Comparison of ENCODE assay signal across 23 cellular contexts in genomic region chr1:214496126-214496525, GRCh38. TPM values are rescaled to one million over a fixed set of nuclear protein-coding genes. Genes with fewer than 3 reads are reported as not detected.
DNase-seq lines count a peak whose midpoint lies in the region; ATAC-seq, FAIRE-seq and TF ChIP-seq lines count a peak whose summit lies in the region.
"Had no signal": no experiment of that assay in that cellular context is flagged by ENCODE, and none has a peak within 500 bp of the region (broad histone marks: within the 10 kb centered on the region; RNA-seq: fewer than 3 reads in every experiment).

No MANE protein-coding gene starts in this region.

- H3K4me1 Mint-ChIP-seq in glutamatergic neuron (ENCODE audit: low read depth, unreplicated experiment) (peaks cover 13% of the 10 kb centered on the region), progenitor cell of endocrine pancreas (ENCODE audit: low read depth) (peaks cover 14% of the 10 kb centered on the region)
- H3K4me1 Mint-ChIP-seq: activated naive CD4-positive, alpha-beta T cell treated with anti-CD3 and anti-CD28 coated beads, Interleukin-2, amount 50 U/mL, for 24 hours; CD4-positive, CD25-positive, alpha-beta regulatory T cell; immature natural killer cell; naive B cell had no signal

- no peaks in the 10 kb centered on the region for H3K9me3 Mint-ChIP-seq in glutamatergic neuron (ENCODE audit: unreplicated experiment)
- no peaks in the 10 kb centered on the region for H3K9me3 Mint-ChIP-seq in progenitor cell of endocrine pancreas (ENCODE audit: low read depth)
- H3K9me3 Mint-ChIP-seq: activated naive CD4-positive, alpha-beta T cell treated with anti-CD3 and anti-CD28 coated beads, Interleukin-2, amount 50 U/mL, for 24 hours; HFFc6; immature natural killer cell; T-helper 1 cell treated with Interleukin-12 subunit alpha and Interleukin-12 subunit beta and Interleukin-4 antibody, amounts not matched to agents 30 μg/mL and 1 μg/mL, for 36 hours had no signal

- TF ChIP-seq POLR2A in GM12891 (IDR thresholded peaks at IDR 0.05; ENCODE audit: low read depth, low read length), result no peak

- H3K36me3 Mint-ChIP-seq in glutamatergic neuron (ENCODE audit: unreplicated experiment) (no peaks in the 10 kb centered on the region), progenitor cell of endocrine pancreas (ENCODE audit: insufficient read depth) (peaks cover 6% of the 10 kb centered on the region)
- H3K36me3 Mint-ChIP-seq: activated naive CD4-positive, alpha-beta T cell treated with anti-CD3 and anti-CD28 coated beads, Interleukin-2, amount 50 U/mL, for 24 hours; CD4-positive, CD25-positive, alpha-beta regulatory T cell; immature natural killer cell; naive B cell had no signal

- H3K27ac Mint-ChIP-seq in glutamatergic neuron (ENCODE audit: unreplicated experiment) (no peak overlapping the region), progenitor cell of endocrine pancreas (no peak overlapping the region)
- H3K27ac Mint-ChIP-seq: activated naive CD4-positive, alpha-beta T cell treated with anti-CD3 and anti-CD28 coated beads, Interleukin-2, amount 50 U/mL, for 24 hours; CD4-positive, CD25-positive, alpha-beta regulatory T cell; HFFc6; immature natural killer cell; naive B cell; T-helper 1 cell treated with Interleukin-12 subunit alpha and Interleukin-12 subunit beta and Interleukin-4 antibody, amounts not matched to agents 30 μg/mL and 1 μg/mL, for 36 hours had no signal

- no peak for DNase-seq in GM12891 (ENCODE audit: insufficient read length, low spot score)
- DNase-seq in NCI-H82 treated with DMSO at 0.1 percent for 48 hours (lab: John Stamatoyannopoulos, UW; ENCODE audit: unreplicated experiment), result peak; percentile 65
- DNase-seq in islet precursor cell, result peak; percentile 68
- peak; percentile 77 for DNase-seq in renal cortical epithelial cell (ENCODE audit: low read depth)
- DNase-seq in glutamatergic neuron, result no peak
- no peak for DNase-seq in progenitor cell of endocrine pancreas (ENCODE audit: low spot score, unreplicated experiment)
- DNase-seq: activated CD4-positive, alpha-beta T cell treated with anti-CD3 and anti-CD28 coated beads for 48 hours; aorta; caudate nucleus; CD4-positive, CD25-positive, alpha-beta regulatory T cell; HFFc6; immature natural killer cell; naive B cell; NCI-H1417; NK-92 treated with Interleukin-12 subunit alpha and Interleukin-12 subunit beta, amount 100 ng/mL, for 24 hours; pancreas; Peyer's patch; substantia nigra had no signal

- TF ChIP-seq CTCF in glutamatergic neuron (IDR thresholded peaks at IDR 0.05; ENCODE audit: partially characterized antibody, unreplicated experiment) (no peak), progenitor cell of endocrine pancreas (IDR thresholded peaks at IDR 0.05; ENCODE audit: unreplicated experiment) (no peak)

- H3K27me3 Mint-ChIP-seq in glutamatergic neuron (ENCODE audit: unreplicated experiment) (no peaks in the 10 kb centered on the region), progenitor cell of endocrine pancreas (no peaks in the 10 kb centered on the region)

- no peak for ATAC-seq in HG03175 (IDR thresholded peaks at IDR 0.05; ENCODE audit: unreplicated experiment)
- ATAC-seq in HG03108 (IDR thresholded peaks at IDR 0.05; ENCODE audit: unreplicated experiment), result no peak
- ATAC-seq: GM12878, pancreas had no signal

- H3K4me3 Mint-ChIP-seq in glutamatergic neuron (ENCODE audit: unreplicated experiment) (no peak overlapping the region), progenitor cell of endocrine pancreas (ENCODE audit: low read depth) (no peak overlapping the region)
- H3K4me3 Mint-ChIP-seq: activated naive CD4-positive, alpha-beta T cell treated with anti-CD3 and anti-CD28 coated beads, Interleukin-2, amount 50 U/mL, for 24 hours; CD4-positive, CD25-positive, alpha-beta regulatory T cell; HFFc6; immature natural killer cell; naive B cell; T-helper 1 cell treated with Interleukin-12 subunit alpha and Interleukin-12 subunit beta and Interleukin-4 antibody, amounts not matched to agents 30 μg/mL and 1 μg/mL, for 36 hours had no signal

- FAIRE-seq in GM12891 (lab: Jason Lieb, UNC), result peak; percentile 16
- FAIRE-seq: GM12878 had no signal

TF ChIP-seq in GM12891, 5 proteins besides CTCF, POLR2A, EP300 and RAD21:
- no peak for TF ChIP-seq PAX5 (IDR thresholded peaks at IDR 0.05; ENCODE audit: insufficient read depth, low read length, severe bottlenecking)
- TF ChIP-seq SPI1 (IDR thresholded peaks at IDR 0.05; ENCODE audit: low read depth, low read length), result no peak
- TF ChIP-seq TAF1 (IDR thresholded peaks at IDR 0.05; ENCODE audit: low read depth, low read length), result no peak
- TF ChIP-seq POU2F2 (IDR thresholded peaks at IDR 0.05; ENCODE audit: low read depth, low read length), result no peak
- no peak for TF ChIP-seq POLR2AphosphoS5 (IDR thresholded peaks at IDR 0.05; ENCODE audit: low read depth, low read length)

RNA-seq across cellular contexts. Expression of gene PTPN14, which starts 55.3 kb away (rescaled TPM):
- polyA plus RNA-seq in GM12891 (2012; ENCODE audit: low read depth, missing spikeins), result 0.33 TPM
- total RNA-seq in renal cortical epithelial cell (34.7 and 114 TPM in 2 replicates), glutamatergic neuron (ENCODE audit: unreplicated experiment) (1.7 TPM), progenitor cell of endocrine pancreas (37.0 and 43.3 TPM in 2 replicates)

Comparison
In these comparisons a context has a peak if more than half of its experiments do, and no peak if none do; other contexts are left out.
1. DNase-seq: peak in NCI-H82 treated with DMSO at 0.1 percent for 48 hours (single experiment), islet precursor cell (single experiment) and renal cortical epithelial cell (single experiment); none in GM12891 (single experiment), glutamatergic neuron (single experiment) and progenitor cell of endocrine pancreas (single experiment).
2. RNA of gene PTPN14, which starts 55.3 kb away (total RNA-seq): 34.7 to 114 TPM in renal cortical epithelial cell and 37.0 to 43.3 TPM in progenitor cell of endocrine pancreas; 1.7 TPM in glutamatergic neuron (single experiment); every median in the first group is over 10 times any median in the second.